ENCODE assay signal across 26 cellular contexts in the genomic region with DNA sequence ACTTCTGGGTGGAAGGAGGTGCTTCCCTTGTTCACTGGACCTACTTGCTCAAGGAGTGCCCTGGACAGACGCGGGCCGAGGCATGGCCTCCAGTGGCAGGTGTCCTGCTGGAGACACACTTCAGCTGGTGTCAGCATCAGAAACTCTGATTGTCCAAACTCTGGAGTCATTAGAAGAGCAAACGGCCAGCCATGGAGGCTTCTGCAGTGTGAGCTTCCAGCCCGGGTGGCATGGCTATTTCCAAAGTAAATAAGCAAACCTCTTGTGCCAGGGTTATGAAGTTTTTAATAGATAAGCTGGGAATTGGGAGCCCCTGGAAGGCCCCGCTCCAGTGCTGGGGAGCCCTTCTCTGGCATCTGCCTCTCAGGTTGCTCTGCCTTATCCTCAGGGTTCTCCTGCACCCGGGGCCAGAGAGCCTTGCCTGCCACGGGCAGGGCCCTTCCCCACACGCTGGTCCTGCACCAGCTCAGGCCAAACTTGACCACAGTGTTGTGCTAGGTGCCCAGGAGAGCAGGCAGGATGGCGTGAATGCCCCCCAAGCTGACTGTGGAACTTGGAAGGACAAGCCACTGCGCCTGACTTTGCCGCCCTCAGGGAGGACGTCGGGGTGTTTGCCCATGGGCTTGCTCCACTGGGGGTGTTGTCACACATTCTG.
A peak's percentile ranks its signal among the peaks of the same experiment; 100 is the strongest.
DNase-seq lines count a peak whose midpoint lies in the region; FAIRE-seq and TF ChIP-seq lines count a peak whose summit lies in the region.
"Had no signal": no experiment of that assay in that cellular context is flagged by ENCODE, and none has a peak within 500 bp of the region (broad histone marks: within the 10 kb centered on the region; RNA-seq: fewer than 3 reads in every experiment).

No MANE protein-coding gene starts in this region.

- H3K9me3 Mint-ChIP-seq in chondrocyte (ENCODE audit: low read depth) = no peaks in the 10 kb centered on the region
- H3K9me3 Mint-ChIP-seq: CD4-positive, alpha-beta memory T cell had no signal

- no peak overlapping the region for H3K14ac ChIP-seq in trophoblast cell (ENCODE audit: low read length)

- H3K4me1 ChIP-seq in mesendoderm (ENCODE audit: control insufficient read depth, low read depth, low read length) (no peaks in the 10 kb centered on the region), sigmoid colon (peaks cover 0 to 43% (median 34%) of the 10 kb centered on the region in 4 donors), trophoblast cell (ENCODE audit: control insufficient read depth in 1 of 2, insufficient read depth in 2 of 2, low read length in 2 of 2) (peaks cover 0 to 7% of the 10 kb centered on the region in 2 experiments)
- H3K4me1 ChIP-seq: Caco-2 had no signal

- H4K8ac ChIP-seq in mesendoderm (ENCODE audit: low read depth, low read length) (no peak overlapping the region), trophoblast cell (ENCODE audit: low read depth, low read length) (no peak overlapping the region)

- peak; percentile 41 for DNase-seq in activated CD8-positive, alpha-beta memory T cell treated with anti-CD3 and anti-CD28 coated beads for 24 hours
- DNase-seq in activated CD8-positive, alpha-beta memory T cell treated with anti-CD3 and anti-CD28 coated beads, Interleukin-2, amount 50 U/mL, for 4 hours = no peak
- peak; percentile 63 for DNase-seq in chondrocyte (ENCODE audit: low spot score)
- no peak for DNase-seq in mesendoderm
- DNase-seq in sigmoid colon = no peak
- DNase-seq in NCI-H2196 (lab: John Stamatoyannopoulos, UW; ENCODE audit: unreplicated experiment) = no peak
- no peak for DNase-seq in GM12892 (ENCODE audit: insufficient read length)
- DNase-seq in trophoblast cell = no peak
- DNase-seq: ACHN; Caco-2; CD4-positive, alpha-beta memory T cell; DMS 273 treated with DMSO at 0.1 percent for 48 hours; DMS79 treated with DMSO at 0.1 percent for 48 hours; IMR-90; NCI-H1105 treated with DMSO at 0.1 percent for 48 hours; NCI-H2029 treated with DMSO at 0.1 percent for 48 hours; NCI-H345; NCI-H524; NCI-H774; NK-92 treated with Interleukin-12 subunit alpha and Interleukin-12 subunit beta, amount 100 ng/mL, for 24 hours had no signal

- H3K56ac ChIP-seq in mesendoderm (ENCODE audit: low read length) = no peak overlapping the region

- H3K79me2 ChIP-seq in mesendoderm (ENCODE audit: control insufficient read depth, insufficient read depth, low read length) (no peaks in the 10 kb centered on the region), trophoblast cell (ENCODE audit: control insufficient read depth, insufficient read depth, low read length, poor library complexity) (no peaks in the 10 kb centered on the region)

- H3K27me3 ChIP-seq in mesendoderm (ENCODE audit: insufficient read depth, low read length, poor library complexity) (no peaks in the 10 kb centered on the region), sigmoid colon (no peaks in the 10 kb centered on the region), trophoblast cell (ENCODE audit: insufficient read depth, low read length) (no peaks in the 10 kb centered on the region)
- H3K27me3 ChIP-seq: BLaER1 had no signal

- no peak overlapping the region for H2BK120ac ChIP-seq in mesendoderm (ENCODE audit: low read depth, low read length)
- H2BK120ac ChIP-seq in trophoblast cell (ENCODE audit: insufficient read depth, low read length, poor library complexity) = no peak overlapping the region

- FAIRE-seq in GM12892 (lab: Jason Lieb, UNC) = no peak
- FAIRE-seq: GM18507, H1, HTR-8/SVneo had no signal

- H3K36me3 ChIP-seq in mesendoderm (ENCODE audit: control insufficient read depth, insufficient read depth, low read length) = no peaks in the 10 kb centered on the region
- no peaks in the 10 kb centered on the region for H3K36me3 ChIP-seq in sigmoid colon
- no peaks in the 10 kb centered on the region for H3K36me3 ChIP-seq in trophoblast cell (ENCODE audit: control insufficient read depth in 1 of 2, insufficient read depth in 2 of 2, low read length in 2 of 2)
- H3K36me3 ChIP-seq: BLaER1 had no signal

- H2BK5ac ChIP-seq in mesendoderm (ENCODE audit: low read length) = peak overlapping the region; percentile 54
- no peak overlapping the region for H2BK5ac ChIP-seq in trophoblast cell (ENCODE audit: low read depth, low read length, poor library complexity)

- H2AK5ac ChIP-seq in mesendoderm (ENCODE audit: low read length) (peak overlapping the region; percentile 53), trophoblast cell (ENCODE audit: low read length) (no peak overlapping the region)

- H3K23ac ChIP-seq in mesendoderm (ENCODE audit: low read length) = no peak overlapping the region
- H3K23ac ChIP-seq in trophoblast cell (ENCODE audit: low read length) = no peak overlapping the region

- H3K36me3 Mint-ChIP-seq in chondrocyte (ENCODE audit: low read depth) = no peaks in the 10 kb centered on the region
- H3K36me3 Mint-ChIP-seq: CD4-positive, alpha-beta memory T cell had no signal

- H3K9me3 ChIP-seq in sigmoid colon (no peaks in the 10 kb centered on the region), trophoblast cell (ENCODE audit: insufficient read depth, low read depth, low read length) (peaks cover 4% of the 10 kb centered on the region)
- H3K9me3 ChIP-seq: BLaER1, Caco-2 had no signal

- WGBS in mesendoderm (ENCODE audit: extremely low coverage, insufficient coverage, low lambda C conversion rate) = no CpG with 5 or more reads among the region's 14 CpGs
- WGBS in sigmoid colon, 2 donors = 76 to 80% methylated on average over 14 of the region's 14 CpGs
- WGBS in trophoblast cell (ENCODE audit: extremely low coverage, insufficient coverage, insufficient read length) = no CpG with 5 or more reads among the region's 14 CpGs

- H3K18ac ChIP-seq in mesendoderm (ENCODE audit: low read length) = no peak overlapping the region
- no peak overlapping the region for H3K18ac ChIP-seq in trophoblast cell (ENCODE audit: low read length)

- H3K4ac ChIP-seq in mesendoderm (ENCODE audit: low read depth, low read length) = no peak overlapping the region
- no peak overlapping the region for H3K4ac ChIP-seq in trophoblast cell (ENCODE audit: low read depth, low read length)

- no peak overlapping the region for H3K4me3 ChIP-seq in mesendoderm (ENCODE audit: low read length)
- H3K4me3 ChIP-seq in sigmoid colon = no peak overlapping the region
- H3K4me3 ChIP-seq in trophoblast cell (ENCODE audit: low read depth, low read length) = no peak overlapping the region
- H3K4me3 ChIP-seq: BLaER1 had no signal

- H2BK12ac ChIP-seq in trophoblast cell (ENCODE audit: low read length) = no peak overlapping the region

- H4K5ac ChIP-seq in mesendoderm (ENCODE audit: low read length) = no peak overlapping the region

- no peak overlapping the region for H4K91ac ChIP-seq in trophoblast cell (ENCODE audit: low read depth, low read length)

- no peak overlapping the region for H3K27ac Mint-ChIP-seq in chondrocyte (ENCODE audit: unreplicated experiment)

- no peak overlapping the region for H3K4me3 Mint-ChIP-seq in chondrocyte (ENCODE audit: unreplicated experiment)
- H3K4me3 Mint-ChIP-seq: CD4-positive, alpha-beta memory T cell had no signal

- H2AFZ ChIP-seq in trophoblast cell (ENCODE audit: insufficient read depth, low read length, poor library complexity) = no peak overlapping the region

- H2BK15ac ChIP-seq in mesendoderm (replicated peaks; ENCODE audit: low read depth) = no peak overlapping the region

- TF ChIP-seq CTCF in chondrocyte (IDR thresholded peaks at IDR 0.05) (no peak), sigmoid colon (IDR thresholded peaks at IDR 0.05) (no peak)

- H3K4me2 ChIP-seq in mesendoderm (ENCODE audit: low read length) = no peak overlapping the region
- H3K4me2 ChIP-seq in trophoblast cell (ENCODE audit: low read length) = no peak overlapping the region
- H3K4me2 ChIP-seq: BLaER1, KMS-11 had no signal

- no peak for TF ChIP-seq POLR2A in sigmoid colon (IDR thresholded peaks at IDR 0.05)
- TF ChIP-seq POLR2A in GM12892 (IDR thresholded peaks at IDR 0.05; ENCODE audit: low read depth, low read length) = no peak

- H3K4me1 Mint-ChIP-seq in chondrocyte (ENCODE audit: low read depth) = peaks cover 40% of the 10 kb centered on the region
- H3K4me1 Mint-ChIP-seq: CD4-positive, alpha-beta memory T cell had no signal

- H3K9ac ChIP-seq in mesendoderm (ENCODE audit: low read length) (no peak overlapping the region), trophoblast cell (ENCODE audit: low read length) (no peak overlapping the region)
- H3K9ac ChIP-seq: BLaER1, KMS-11 had no signal

- H3K27ac ChIP-seq in mesendoderm (ENCODE audit: low read depth, low read length) = no peak overlapping the region
- peak overlapping the region; percentile 81 to 86 (median 82) for H3K27ac ChIP-seq in sigmoid colon
- H3K27ac ChIP-seq in trophoblast cell (ENCODE audit: low read depth, low read length) = no peak overlapping the region
- H3K27ac ChIP-seq: 22Rv1, BLaER1, KMS-11 had no signal

- intact Hi-C loops in sigmoid colon (cut with DNase I) = loop anchor here (2.0 to 10.0 kb wide), 4 partner anchors 112 to 288 kb away; no protein-coding TSS in a partner anchor

- H3K27me3 Mint-ChIP-seq in chondrocyte (ENCODE audit: low read depth) = no peaks in the 10 kb centered on the region
- H3K27me3 Mint-ChIP-seq: CD4-positive, alpha-beta memory T cell had no signal

- no peak for TF ChIP-seq EP300 in sigmoid colon (IDR thresholded peaks at IDR 0.05)

- H3K79me1 ChIP-seq in mesendoderm (ENCODE audit: low read length) = no peaks in the 10 kb centered on the region
- no peaks in the 10 kb centered on the region for H3K79me1 ChIP-seq in trophoblast cell (ENCODE audit: low read length)

- H4K12ac ChIP-seq in trophoblast cell (ENCODE audit: low read depth, low read length) = no peak overlapping the region

Comparison
In these comparisons a context has a peak if more than half of its experiments do, and no peak if none do; other contexts are left out.
1. DNase-seq: peak in activated CD8-positive, alpha-beta memory T cell treated with anti-CD3 and anti-CD28 coated beads for 24 hours (single experiment) and chondrocyte (single experiment); none in activated CD8-positive, alpha-beta memory T cell treated with anti-CD3 and anti-CD28 coated beads, Interleukin-2, amount 50 U/mL, for 4 hours (single experiment), mesendoderm (single experiment), sigmoid colon (single experiment), NCI-H2196 (single experiment), GM12892 (single experiment) and trophoblast cell (0 of 2).
2. H3K27ac ChIP-seq: peak in sigmoid colon (4 of 4); none in mesendoderm (single experiment) and trophoblast cell (single experiment).